In the genomic region with DNA sequence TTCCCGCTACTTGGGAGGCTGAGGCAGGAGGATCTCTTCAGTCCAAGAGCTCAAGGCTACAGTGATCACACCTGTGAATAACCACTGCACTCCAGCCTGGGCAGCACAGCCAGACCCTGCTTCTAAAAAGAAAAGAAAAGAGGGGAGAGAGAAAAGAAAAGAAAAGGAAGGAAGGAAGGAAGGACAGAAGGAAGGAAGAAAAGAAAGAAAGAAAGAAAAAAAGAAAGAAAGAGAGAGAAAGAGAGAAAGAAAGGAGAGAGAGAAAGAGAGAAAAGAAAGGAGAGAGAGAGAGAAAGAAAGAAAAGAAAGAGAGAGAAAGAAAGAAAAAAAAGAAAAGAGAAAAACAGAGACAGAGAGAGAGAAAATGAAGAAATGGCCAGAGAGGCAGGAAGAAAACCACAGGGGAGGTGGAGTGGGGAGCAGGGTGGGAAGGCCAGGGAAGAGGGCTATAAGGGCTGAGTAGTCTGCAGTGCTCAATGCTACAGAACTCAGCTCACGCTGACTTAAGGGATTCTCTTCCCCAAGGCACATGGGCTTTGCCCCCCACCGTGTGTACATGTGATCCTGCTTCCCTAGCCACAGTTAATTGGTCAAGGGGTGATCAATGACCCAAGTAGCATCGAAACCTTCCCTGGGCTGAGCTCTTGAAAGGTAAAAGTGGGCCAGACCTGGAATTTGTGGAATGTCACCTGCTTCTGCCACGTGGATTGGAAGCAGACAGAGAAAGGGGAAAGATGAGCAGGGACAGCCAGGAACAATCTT, we compare ENCODE assay signal across 1 cellular context.
TF ChIP-seq lines count a peak whose summit lies in the region.

No MANE protein-coding gene starts in this region.

TF ChIP-seq in H1, 55 proteins besides CTCF, POLR2A, EP300 and RAD21:
- TF ChIP-seq, protein P1, sequence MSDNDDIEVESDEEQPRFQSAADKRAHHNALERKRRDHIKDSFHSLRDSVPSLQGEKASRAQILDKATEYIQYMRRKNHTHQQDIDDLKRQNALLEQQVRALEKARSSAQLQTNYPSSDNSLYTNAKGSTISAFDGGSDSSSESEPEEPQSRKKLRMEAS (IDR thresholded peaks at IDR 0.05) = peak; percentile 84
- TF ChIP-seq TEAD4 (IDR thresholded peaks at IDR 0.05; ENCODE audit: low read depth, low read length) (peak; percentile 95), BRCA1 (IDR thresholded peaks at IDR 0.05; ENCODE audit: low read depth, low read length) (no peak)
